ENCODE assay signal across 23 cellular contexts in the genomic region with DNA sequence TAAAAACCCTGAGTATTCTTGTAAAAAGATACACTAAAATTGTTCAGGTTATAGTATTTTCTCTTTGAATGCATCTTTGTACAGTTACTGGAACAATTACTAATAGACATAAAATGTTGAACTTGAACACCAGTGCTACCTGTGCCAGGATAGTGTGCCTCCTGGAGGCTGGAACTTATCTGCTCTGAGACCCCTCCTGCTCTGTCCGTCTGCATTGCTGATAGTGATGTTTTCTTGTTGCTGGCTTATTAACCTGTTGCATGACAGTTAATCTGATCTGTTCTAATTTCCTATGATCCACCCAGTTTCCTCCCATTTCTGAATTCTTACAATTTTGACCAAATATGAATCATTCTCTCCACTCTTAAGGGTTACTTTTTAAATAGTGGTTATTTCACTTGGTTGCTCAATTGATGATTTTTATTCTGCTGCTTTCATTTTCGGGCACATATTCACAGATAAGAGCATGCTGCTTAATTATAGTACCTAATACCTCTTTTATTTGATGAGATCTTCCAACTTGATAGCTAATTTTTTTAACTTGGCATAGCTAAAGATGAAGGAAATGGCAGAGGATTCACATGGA.
DNase-seq lines count a peak whose midpoint lies in the region; ATAC-seq and TF ChIP-seq lines count a peak whose summit lies in the region.
"Had no signal": no experiment of that assay in that cellular context is flagged by ENCODE, and none has a peak within 500 bp of the region (broad histone marks: within the 10 kb centered on the region; RNA-seq: fewer than 3 reads in every experiment).

No MANE protein-coding gene starts in this region.

- intact Hi-C loops in gastrocnemius medialis (cut with DNase I; ENCODE audit: low total_unique reads): loop anchor here (1.0 kb wide), 1 partner anchor 122 kb away; the partner anchor contains the start of gene ZFYVE9

- WGBS in SK-N-SH (ENCODE audit: low lambda C conversion rate): 88% methylated on average over 2 of the region's 2 CpGs

- H3K4me1 ChIP-seq in SK-N-SH (ENCODE audit: control insufficient read depth in 1 of 2, insufficient read depth in 2 of 2, low read depth in 1 of 2, low read length in 1 of 2): no peaks in the 10 kb centered on the region; a peak in 2 of 4 replicates
- H3K4me1 ChIP-seq in gastrocnemius medialis: no peaks in the 10 kb centered on the region
- no peaks in the 10 kb centered on the region for H3K4me1 ChIP-seq in Karpas-422 (ENCODE audit: low read length)
- H3K4me1 ChIP-seq: SJCRH30 had no signal

- no peak overlapping the region for H2AFZ ChIP-seq in SK-N-SH (ENCODE audit: low read depth)
- no peak overlapping the region for H2AFZ ChIP-seq in Karpas-422 (ENCODE audit: low read length)

- in situ Hi-C loops in gastrocnemius medialis (cut with MboI; ENCODE audit: low sequenced_read_pairs in 4 of 4): no loop called here

- no peaks in the 10 kb centered on the region for H3K79me2 ChIP-seq in SK-N-SH (ENCODE audit: insufficient read depth)
- H3K79me2 ChIP-seq in Karpas-422 (ENCODE audit: low read length): no peaks in the 10 kb centered on the region

- H3K9me3 ChIP-seq in SK-N-SH (no peaks in the 10 kb centered on the region), WERI-Rb-1 (ENCODE audit: severe bottlenecking) (no peaks in the 10 kb centered on the region), gastrocnemius medialis (no peaks in the 10 kb centered on the region), Karpas-422 (ENCODE audit: low read length) (no peaks in the 10 kb centered on the region)
- H3K9me3 ChIP-seq: pancreas, SJCRH30, upper lobe of left lung had no signal

- H3K27ac ChIP-seq in SK-N-SH (ENCODE audit: low read depth in 2 of 2, low read length in 1 of 2) (no peak overlapping the region), WERI-Rb-1 (no peak overlapping the region), gastrocnemius medialis (no peak overlapping the region), Karpas-422 (ENCODE audit: low read length) (no peak overlapping the region)
- H3K27ac ChIP-seq: pancreas, SJCRH30, upper lobe of left lung had no signal

- POLR2A ChIA-PET in SK-N-SH (lab: Yijun Ruan, JAX): no interaction called here

- H4K20me1 ChIP-seq in SK-N-SH (ENCODE audit: insufficient read depth) (no peaks in the 10 kb centered on the region), Karpas-422 (ENCODE audit: insufficient read depth, low read depth, low read length) (no peaks in the 10 kb centered on the region)

- no peak for TF ChIP-seq POLR2A in gastrocnemius medialis (IDR thresholded peaks at IDR 0.05)

- TF ChIP-seq CTCF in SK-N-SH (IDR thresholded peaks at IDR 0.05) (no peak), WERI-Rb-1 (IDR thresholded peaks at IDR 0.05; ENCODE audit: low read depth, low read length) (peak; percentile 24; the same call in 1 of the 2 replicates), gastrocnemius medialis (IDR thresholded peaks at IDR 0.05 in 4 of 5, conservative IDR thresholded peaks at IDR 0.05 in 1 of 5) (peak in 3 of 5 experiments; percentile 9 to 30 (median 23))

- CTCF ChIA-PET in SK-N-SH (lab: Yijun Ruan, JAX): interaction anchor here (1.0 to 1.3 kb wide), 2 partner anchors 84 to 138 kb away, joined by 3 read pairs; no protein-coding TSS in a partner anchor

- no peak overlapping the region for H3K4me3 ChIP-seq in SK-N-SH (ENCODE audit: low read depth in 2 of 2, low read length in 1 of 2)
- no peak overlapping the region for H3K4me3 ChIP-seq in WERI-Rb-1 (ENCODE audit: low read depth, low read length)
- no peak overlapping the region for H3K4me3 ChIP-seq in gastrocnemius medialis
- no peak overlapping the region for H3K4me3 ChIP-seq in Karpas-422 (ENCODE audit: low read length)
- H3K4me3 ChIP-seq: pancreas, SJCRH30, upper lobe of left lung had no signal

- H3K36me3 ChIP-seq in SK-N-SH (replicated peaks in 1 of 2; ENCODE audit: control insufficient read depth in 1 of 2, insufficient read depth in 2 of 2, low read length in 1 of 2): peaks cover 6 to 18% of the 10 kb centered on the region in 2 experiments
- H3K36me3 ChIP-seq in WERI-Rb-1: peaks cover 14% of the 10 kb centered on the region
- peaks cover 0 to 11% of the 10 kb centered on the region in 2 donors for H3K36me3 ChIP-seq in gastrocnemius medialis
- H3K36me3 ChIP-seq in Karpas-422 (ENCODE audit: insufficient read depth, low read length): no peaks in the 10 kb centered on the region
- H3K36me3 ChIP-seq: pancreas, SJCRH30 had no signal

- H3K9me2 ChIP-seq in SK-N-SH (no peaks in the 10 kb centered on the region), Karpas-422 (replicated peaks; ENCODE audit: insufficient read depth, low read length) (no peaks in the 10 kb centered on the region)

- no peaks in the 10 kb centered on the region for H3F3A ChIP-seq in SK-N-SH (replicated peaks; ENCODE audit: insufficient read depth)

- H3K9ac ChIP-seq in SK-N-SH (no peak overlapping the region), Karpas-422 (ENCODE audit: low read length) (no peak overlapping the region)

- no peak for TF ChIP-seq EP300 in SK-N-SH (IDR thresholded peaks at IDR 0.05; ENCODE audit: borderline replicate concordance in 1 of 2, low read depth in 1 of 2, low read length in 1 of 2)

- ATAC-seq in SK-N-SH treated with all-trans-retinoic acid at 6 μM for 48 hours (no peak), gastrocnemius medialis (peak in 1 of 2 donors; percentile 54), GM18517 (IDR thresholded peaks at IDR 0.05; ENCODE audit: unreplicated experiment) (no peak)
- ATAC-seq: naive thymus-derived CD8-positive, alpha-beta T cell had no signal

- no peak for TF ChIP-seq RAD21 in SK-N-SH (IDR thresholded peaks at IDR 0.05; ENCODE audit: low read length)

- no peaks in the 10 kb centered on the region for H3K27me3 ChIP-seq in SK-N-SH (ENCODE audit: insufficient read depth)
- no peaks in the 10 kb centered on the region for H3K27me3 ChIP-seq in WERI-Rb-1 (ENCODE audit: insufficient read depth, low read depth, severe bottlenecking)
- H3K27me3 ChIP-seq in gastrocnemius medialis: no peaks in the 10 kb centered on the region
- H3K27me3 ChIP-seq in Karpas-422 (ENCODE audit: low read length): no peaks in the 10 kb centered on the region
- H3K27me3 ChIP-seq: pancreas, SJCRH30, upper lobe of left lung had no signal

- DNase-seq in SK-N-SH (peak; percentile 5), WERI-Rb-1 (no peak), fibroblast of peridontal ligament (ENCODE audit: extremely low read depth) (peak; percentile 23), gastrocnemius medialis (no peak), CD1c-positive myeloid dendritic cell (ENCODE audit: extremely low spot score) (no peak), Karpas-422 (no peak)
- DNase-seq: 8988T; activated CD4-positive, alpha-beta memory T cell treated with anti-CD3 and anti-CD28 coated beads for 36 hours; activated naive CD4-positive, alpha-beta T cell treated with anti-CD3 and anti-CD28 coated beads, Interleukin-2, amount 50 U/mL, for 16 hours; activated T-cell treated with anti-CD3 and anti-CD28 coated beads, Interleukin-2, amount 50 U/mL, for 1 hour; C1 segment of cervical spinal cord; H7; kidney; naive thymus-derived CD8-positive, alpha-beta T cell; NCI-H1105 treated with DMSO at 0.1 percent for 48 hours; NCI-H526 treated with DMSO at 0.1 percent for 48 hours; pancreas; SJCRH30; stimulated activated naive CD4-positive, alpha-beta T cell; T-helper 2 cell; upper lobe of left lung had no signal

- H3K4me2 ChIP-seq in SK-N-SH (no peak overlapping the region), Karpas-422 (ENCODE audit: low read depth, low read length, poor library complexity, severe bottlenecking) (no peak overlapping the region)

TF ChIP-seq in SK-N-SH, 30 proteins besides CTCF, POLR2A, EP300 and RAD21:
- no peak for TF ChIP-seq PBX3 (IDR thresholded peaks at IDR 0.05)
- TF ChIP-seq NRF1 (IDR thresholded peaks at IDR 0.05; ENCODE audit: low read depth, low read length): no peak
TF ChIP-seq in SK-N-SH: peak in this region for 0.

TF ChIP-seq in SK-N-SH treated with all-trans-retinoic acid at 6 μM for 48 hours, 23 proteins besides CTCF, POLR2A, EP300 and RAD21:
- no peak for TF ChIP-seq ZNF70 (CRISPR knock-in tag; IDR thresholded peaks at IDR 0.05)

Comparison
In these comparisons a context has a peak if more than half of its experiments do, and no peak if none do; other contexts are left out.
1. DNase-seq: peak in SK-N-SH (single experiment) and fibroblast of peridontal ligament (single experiment); none in WERI-Rb-1 (single experiment), gastrocnemius medialis (0 of 2), CD1c-positive myeloid dendritic cell (single experiment) and Karpas-422 (single experiment).